In genomic region chr7:157318015-157318706, GRCh38 we compare ENCODE assay signal across 8 cellular contexts. TPM values are rescaled to one million over a fixed set of nuclear protein-coding genes. Genes with fewer than 3 reads are reported as not detected.
A peak's percentile ranks its signal among the peaks of the same experiment; 100 is the strongest.
DNase-seq lines count a peak whose midpoint lies in the region; ATAC-seq and TF ChIP-seq lines count a peak whose summit lies in the region.

No MANE protein-coding gene starts in this region.

- DNase-seq in activated CD4-positive, alpha-beta T cell treated with anti-CD3 and anti-CD28 coated beads, Interleukin-2, amount 10 ng/mL, durations not matched to agents 24 days and 14 days: peak; percentile 71
- DNase-seq in activated CD4-positive, alpha-beta T cell treated with anti-CD3 and anti-CD28 coated beads, Interleukin-2, amount 50 U/mL, for 4 hours: no peak
- DNase-seq in UCSD-AML1 (lab: John Stamatoyannopoulos, UW; ENCODE audit: unreplicated experiment) (peak; percentile 24), lung (ENCODE audit: low spot score) (peak; percentile 32), G401 (ENCODE audit: low spot score) (no peak)
- no peak for DNase-seq in effector memory CD4-positive, alpha-beta T cell
- no peak for DNase-seq in CD4-positive, alpha-beta T cell

- H3K4me1 Mint-ChIP-seq in activated CD4-positive, alpha-beta T cell treated with anti-CD3 and anti-CD28 coated beads, Interleukin-2, amount 10 ng/mL, durations not matched to agents 24 days and 14 days: peaks cover 10% of the 10 kb centered on the region
- no peaks in the 10 kb centered on the region for H3K4me1 Mint-ChIP-seq in CD4-positive, alpha-beta T cell (ENCODE audit: low read depth)

- CTCF ChIA-PET in CD4-positive, alpha-beta T cell (lab: Charles Lee): no interaction called here

- H3K27me3 ChIP-seq in lung (ENCODE audit: control insufficient read depth, insufficient read depth): no peaks in the 10 kb centered on the region
- no peaks in the 10 kb centered on the region for H3K27me3 ChIP-seq in effector memory CD4-positive, alpha-beta T cell (replicated peaks; ENCODE audit: control insufficient read depth, insufficient read depth, low read length, poor library complexity, severe bottlenecking)
- no peaks in the 10 kb centered on the region for H3K27me3 ChIP-seq in CD4-positive, alpha-beta T cell (ENCODE audit: control insufficient read depth, insufficient read depth, low read length)

- no peak overlapping the region for H3K4me3 ChIP-seq in lung
- H3K4me3 ChIP-seq in effector memory CD4-positive, alpha-beta T cell (ENCODE audit: insufficient read depth, low read depth, low read length, poor library complexity, severe bottlenecking): no peak overlapping the region

- H3K27ac ChIP-seq in lung (ENCODE audit: low read depth in 1 of 2, low read length in 1 of 2): no peak overlapping the region
- no peak overlapping the region for H3K27ac ChIP-seq in effector memory CD4-positive, alpha-beta T cell (ENCODE audit: insufficient read depth, low read length, poor library complexity, severe bottlenecking)
- no peak overlapping the region for H3K27ac ChIP-seq in CD4-positive, alpha-beta T cell (ENCODE audit: low read depth, low read length)

- POLR2A ChIA-PET in CD4-positive, alpha-beta T cell (lab: Charles Lee): no interaction called here

- H3K27ac Mint-ChIP-seq in activated CD4-positive, alpha-beta T cell treated with anti-CD3 and anti-CD28 coated beads, Interleukin-2, amount 10 ng/mL, durations not matched to agents 24 days and 14 days: peak overlapping the region; percentile 90
- no peak overlapping the region for H3K27ac Mint-ChIP-seq in CD4-positive, alpha-beta T cell

- peak overlapping the region; percentile 51 for H3K4me3 Mint-ChIP-seq in activated CD4-positive, alpha-beta T cell treated with anti-CD3 and anti-CD28 coated beads, Interleukin-2, amount 10 ng/mL, durations not matched to agents 24 days and 14 days
- H3K4me3 Mint-ChIP-seq in CD4-positive, alpha-beta T cell: no peak overlapping the region

- H3K9me3 Mint-ChIP-seq in activated CD4-positive, alpha-beta T cell treated with anti-CD3 and anti-CD28 coated beads, Interleukin-2, amount 10 ng/mL, durations not matched to agents 24 days and 14 days: no peaks in the 10 kb centered on the region
- no peaks in the 10 kb centered on the region for H3K9me3 Mint-ChIP-seq in CD4-positive, alpha-beta T cell

- H3K36me3 Mint-ChIP-seq in activated CD4-positive, alpha-beta T cell treated with anti-CD3 and anti-CD28 coated beads, Interleukin-2, amount 10 ng/mL, durations not matched to agents 24 days and 14 days (ENCODE audit: low read depth): no peaks in the 10 kb centered on the region
- no peaks in the 10 kb centered on the region for H3K36me3 Mint-ChIP-seq in CD4-positive, alpha-beta T cell (ENCODE audit: low read depth)

- WGBS in lung, 2 donors: 47 to 55% methylated on average over 14 of the region's 14 CpGs

- peaks cover 0 to 2% of the 10 kb centered on the region in 2 donors for H3K4me1 ChIP-seq in lung (ENCODE audit: control insufficient read depth in 2 of 2, insufficient read depth in 2 of 2, low read length in 2 of 2)
- H3K4me1 ChIP-seq in effector memory CD4-positive, alpha-beta T cell (ENCODE audit: control insufficient read depth, insufficient read depth, low read length, poor library complexity, severe bottlenecking): no peaks in the 10 kb centered on the region

- H3K36me3 ChIP-seq in lung (ENCODE audit: control insufficient read depth in 2 of 2, insufficient read depth in 2 of 2, low read length in 2 of 2): no peaks in the 10 kb centered on the region
- no peaks in the 10 kb centered on the region for H3K36me3 ChIP-seq in effector memory CD4-positive, alpha-beta T cell (ENCODE audit: control insufficient read depth, insufficient read depth, low read length)

- in situ Hi-C loops in G401 (cut with HindIII; ENCODE audit: low sequenced_read_pairs): no loop called here

- H3K9me3 ChIP-seq in lung (ENCODE audit: control insufficient read depth in 2 of 2, insufficient read depth in 1 of 2, low read length in 1 of 2): no peaks in the 10 kb centered on the region
- no peaks in the 10 kb centered on the region for H3K9me3 ChIP-seq in effector memory CD4-positive, alpha-beta T cell (ENCODE audit: control insufficient read depth, low read length)
- H3K9me3 ChIP-seq in CD4-positive, alpha-beta T cell (ENCODE audit: control insufficient read depth, low read length): no peaks in the 10 kb centered on the region

- H3K27me3 Mint-ChIP-seq in activated CD4-positive, alpha-beta T cell treated with anti-CD3 and anti-CD28 coated beads, Interleukin-2, amount 10 ng/mL, durations not matched to agents 24 days and 14 days: no peaks in the 10 kb centered on the region
- H3K27me3 Mint-ChIP-seq in CD4-positive, alpha-beta T cell: no peaks in the 10 kb centered on the region

- no peak for TF ChIP-seq CTCF in lung (IDR thresholded peaks at IDR 0.05; ENCODE audit: control extremely low read depth, extremely low read depth)
- TF ChIP-seq CTCF in CD4-positive, alpha-beta T cell (IDR thresholded peaks at IDR 0.05): no peak

- intact Hi-C loops in activated CD4-positive, alpha-beta T cell treated with anti-CD3 and anti-CD28 coated beads, Interleukin-2, amount 10 ng/mL, durations not matched to agents 24 days and 14 days (cut with micrococcal nuclease): no loop called here
- intact Hi-C loops in CD4-positive, alpha-beta T cell (cut with DNase I, micrococcal nuclease): no loop called here

- ATAC-seq in HG03045 (IDR thresholded peaks at IDR 0.05; ENCODE audit: unreplicated experiment) (peak; percentile 83), lung (ENCODE audit: insufficient read depth, low FRiP score) (peak; percentile 48)
- no peak for ATAC-seq in CD4-positive, alpha-beta T cell (ENCODE audit: poor library complexity)

RNA-seq across cellular contexts. Expression of gene DNAJB6, which starts 18.6 kb away (rescaled TPM):
- 125 and 128 TPM in 2 replicates for total RNA-seq in activated CD4-positive, alpha-beta T cell treated with anti-CD3 and anti-CD28 coated beads, Interleukin-2, amount 10 ng/mL, durations not matched to agents 24 days and 14 days
- total RNA-seq in lung: 100 to 1,000 TPM in 1 of 2 donors, 10 to 100 TPM in 1; 74.6 to 117 TPM
- 10 to 100 TPM; 58.1 to 91.4 TPM for polyA plus RNA-seq in lung
- 85.9 and 115 TPM in 2 replicates for total RNA-seq in G401 (2014; rRNA removed; shearing (Covaris generic))
- 100 to 1,000 TPM; 232 to 242 TPM for total RNA-seq in CD4-positive, alpha-beta T cell

Comparison
In these comparisons a context has a peak if more than half of its experiments do, and no peak if none do; other contexts are left out.
1. DNase-seq: peak in activated CD4-positive, alpha-beta T cell treated with anti-CD3 and anti-CD28 coated beads, Interleukin-2, amount 10 ng/mL, durations not matched to agents 24 days and 14 days (single experiment), UCSD-AML1 (single experiment) and lung (single experiment); none in activated CD4-positive, alpha-beta T cell treated with anti-CD3 and anti-CD28 coated beads, Interleukin-2, amount 50 U/mL, for 4 hours (0 of 2), G401 (single experiment), effector memory CD4-positive, alpha-beta T cell (0 of 3) and CD4-positive, alpha-beta T cell (0 of 10).